9 cellular contexts compared by ENCODE assay signal in genomic region chr15:78988361-78988911, GRCh38. TPM values are rescaled to one million over a fixed set of nuclear protein-coding genes. Genes with fewer than 3 reads are reported as not detected.
DNase-seq lines count a peak whose midpoint lies in the region; ATAC-seq, FAIRE-seq and TF ChIP-seq lines count a peak whose summit lies in the region.
"Had no signal": no experiment of that assay in that cellular context is flagged by ENCODE, and none has a peak within 500 bp of the region (broad histone marks: within the 10 kb centered on the region; RNA-seq: fewer than 3 reads in every experiment).

No MANE protein-coding gene starts in this region.

- ATAC-seq in activated CD4-positive, alpha-beta T cell treated with anti-CD3 and anti-CD28 coated beads for 36 hours = peak; percentile 19
- peak; percentile 95 for ATAC-seq in HepG2
- no peak for ATAC-seq in CD4-positive, alpha-beta T cell (ENCODE audit: poor library complexity)

- H3K4me1 Mint-ChIP-seq in activated CD4-positive, alpha-beta T cell treated with anti-CD3 and anti-CD28 coated beads for 36 hours = no peaks in the 10 kb centered on the region
- H3K4me1 Mint-ChIP-seq in CD4-positive, alpha-beta T cell (ENCODE audit: low read depth) = no peaks in the 10 kb centered on the region

- WGBS in mammary epithelial cell (ENCODE audit: low coverage, missing lambda C conversion rate) = 0% methylated on average over 4 of the region's 7 CpGs
- 0% methylated on average over 7 of the region's 7 CpGs for whole genome bisulfite sequencing in HepG2 (ENCODE audit: low lambda C conversion rate)
- 14 to 39% methylated on average over 5 to 7 of the region's 7 CpGs for WGBS in tibial nerve, 2 donors

- H3K9me3 Mint-ChIP-seq in activated CD4-positive, alpha-beta T cell treated with anti-CD3 and anti-CD28 coated beads for 36 hours (ENCODE audit: low read depth) = no peaks in the 10 kb centered on the region
- no peaks in the 10 kb centered on the region for H3K9me3 Mint-ChIP-seq in CD4-positive, alpha-beta T cell

- H3K4me2 ChIP-seq in mammary epithelial cell (ENCODE audit: insufficient read depth, low read depth, low read length) (peak overlapping the region; percentile 11), HepG2 (ENCODE audit: low read depth, low read length) (peak overlapping the region; percentile 54)

- POLR2A ChIA-PET in activated CD4-positive, alpha-beta T cell treated with anti-CD3 and anti-CD28 coated beads for 36 hours (lab: Charles Lee) = no interaction called here
- POLR2A ChIA-PET in HepG2 (lab: Yijun Ruan, JAX) = interaction anchor here (0.7 to 2.5 kb wide), 13 partner anchors 9 to 116 kb away, joined by 3 to 27 read pairs (median 6); partner anchors contain the start of gene CTSH
- POLR2A ChIA-PET in CD4-positive, alpha-beta T cell (lab: Charles Lee) = no interaction called here

- H3K9me3 ChIP-seq in mammary epithelial cell (replicated peaks; ENCODE audit: insufficient read depth, low read length) (no peaks in the 10 kb centered on the region), HepG2 (ENCODE audit: low read length) (no peaks in the 10 kb centered on the region), tibial nerve (no peaks in the 10 kb centered on the region)
- H3K9me3 ChIP-seq in CD4-positive, alpha-beta T cell (ENCODE audit: control insufficient read depth, low read length) = no peaks in the 10 kb centered on the region

- TF ChIP-seq CTCF in mammary epithelial cell (conservative IDR thresholded peaks at IDR 0.05 in 1 of 2, IDR thresholded peaks at IDR 0.05 in 1 of 2; ENCODE audit: extremely low read depth in 1 of 2, insufficient read depth in 1 of 2, low read depth in 1 of 2, low read length in 2 of 2) (no peak), HepG2 (CRISPR knock-in tag; IDR thresholded peaks at IDR 0.05) (no peak), tibial nerve (IDR thresholded peaks at IDR 0.05) (no peak)
- no peak for TF ChIP-seq CTCF in CD4-positive, alpha-beta T cell (IDR thresholded peaks at IDR 0.05)

- peak; percentile 94 for FAIRE-seq in HepG2 (lab: Jason Lieb, UNC)

- no TSS peak for BruUV-seq in mammary epithelial cell (replicated peaks; lab: Mats Ljungman, UMichigan)
- BruUV-seq in HepG2 (replicated peaks; lab: Mats Ljungman, UMichigan) = no TSS peak

- peaks cover 4% of the 10 kb centered on the region for H3K27me3 Mint-ChIP-seq in activated CD4-positive, alpha-beta T cell treated with anti-CD3 and anti-CD28 coated beads for 36 hours
- peaks cover 10% of the 10 kb centered on the region for H3K27me3 Mint-ChIP-seq in CD4-positive, alpha-beta T cell

- CTCF ChIA-PET in activated CD4-positive, alpha-beta T cell treated with anti-CD3 and anti-CD28 coated beads for 36 hours (lab: Charles Lee) = no interaction called here
- CTCF ChIA-PET in mammary epithelial cell (lab: Charles Lee; ENCODE audit: low non-redundant PET) (interaction anchor here (0.6 kb wide), 1 partner anchor 82 kb away, joined by 3 read pairs; no protein-coding TSS in a partner anchor), HepG2 (lab: Yijun Ruan, JAX; ENCODE audit: low intra/inter-chr PET ratio, low total read pairs) (interaction anchor here (1.3 kb wide), 1 partner anchor 16 kb away, joined by 3 read pairs; no protein-coding TSS in a partner anchor)
- CTCF ChIA-PET in CD4-positive, alpha-beta T cell (lab: Charles Lee) = no interaction called here

- H4K20me1 ChIP-seq in mammary epithelial cell (ENCODE audit: insufficient read depth, low read length) (no peaks in the 10 kb centered on the region), HepG2 (ENCODE audit: insufficient read depth, low read length) (no peaks in the 10 kb centered on the region)

- peak in 1 of 2 experiments; percentile 69; a peak in 1 of 4 replicates for TF ChIP-seq POLR2A in HepG2 (IDR thresholded peaks at IDR 0.05; ENCODE audit: insufficient read depth in 1 of 2, low read depth in 2 of 2, low read length in 2 of 2)
- TF ChIP-seq POLR2A in tibial nerve (IDR thresholded peaks at IDR 0.05) = no peak
- no peak for TF ChIP-seq POLR2A in erythroblast (IDR thresholded peaks at IDR 0.05; ENCODE audit: low read length)

- H3K27ac ChIP-seq in mammary epithelial cell (ENCODE audit: insufficient read depth, low read depth, low read length) = peak overlapping the region; percentile 63
- H3K27ac ChIP-seq in HepG2 (ENCODE audit: extremely low read length, insufficient read depth, low read length) = peak overlapping the region; percentile 94
- peak overlapping the region in 3 of 4 donors; percentile 56 to 82 (median 75) for H3K27ac ChIP-seq in tibial nerve
- H3K27ac ChIP-seq in CD4-positive, alpha-beta T cell (ENCODE audit: low read depth, low read length) = no peak overlapping the region
- H3K27ac ChIP-seq: C4-2B had no signal

- H3K9ac ChIP-seq in mammary epithelial cell (ENCODE audit: insufficient read depth, low read length) = peak overlapping the region; percentile 33
- H3K9ac ChIP-seq in HepG2 (ENCODE audit: insufficient read depth, low read depth, low read length) = peak overlapping the region; percentile 68

- intact Hi-C loops in activated CD4-positive, alpha-beta T cell treated with anti-CD3 and anti-CD28 coated beads for 36 hours (cut with DNase I, micrococcal nuclease) = no loop called here
- intact Hi-C loops in mammary epithelial cell (cut with micrococcal nuclease) (no loop called here), HepG2 (cut with micrococcal nuclease; ENCODE audit: unreplicated experiment) (no loop called here)
- intact Hi-C loops in CD4-positive, alpha-beta T cell (cut with DNase I, micrococcal nuclease) = no loop called here

- H3K4me1 ChIP-seq in mammary epithelial cell (ENCODE audit: insufficient read depth, low read length) = peaks cover 24% of the 10 kb centered on the region
- H3K4me1 ChIP-seq in HepG2 (ENCODE audit: insufficient read depth, low read length) = peaks cover 90% of the 10 kb centered on the region
- H3K4me1 ChIP-seq in tibial nerve = peaks cover 0 to 20% (median 9%) of the 10 kb centered on the region in 4 donors

- TF ChIP-seq EP300 in HepG2 (IDR thresholded peaks at IDR 0.05; ENCODE audit: low read depth in 2 of 2, low read length in 2 of 2) = peak; percentile 46 to 88; a peak in 3 of 4 replicates
- TF ChIP-seq EP300 in HepG2 (CRISPR knock-in tag; IDR thresholded peaks at IDR 0.05; ENCODE audit: borderline replicate concordance) = peak; percentile 75
- peak; percentile 82 to 93 for TF ChIP-seq EP300 in tibial nerve (IDR thresholded peaks at IDR 0.05)

- DNase-seq in activated CD4-positive, alpha-beta T cell treated with anti-CD3 and anti-CD28 coated beads for 36 hours = no peak
- DNase-seq in activated CD4-positive, alpha-beta T cell treated with anti-CD3 and anti-CD28 coated beads, Interleukin-2, amount 50 U/mL, for 1 hour = no peak
- DNase-seq in LoVo (ENCODE audit: low spot score) (peak; percentile 94), mammary epithelial cell (peak; percentile 99), HepG2 (ENCODE audit: low spot score) (peak; percentile 97), tibial nerve (ENCODE audit: low spot score in 2 of 2) (peak; percentile 58 to 79), erythroblast (lab: John Stamatoyannopoulos, UW) (no peak)
- no peak for DNase-seq in CD4-positive, alpha-beta T cell

- dilution Hi-C loops in mammary epithelial cell (cut with HindIII; ENCODE audit: low sequenced_read_pairs) = no loop called here

- in situ Hi-C loops in mammary epithelial cell (cut with MboI; ENCODE audit: low sequenced_read_pairs in 2 of 2) (loop anchor here in 1 of 2 donors (5.0 kb wide), 1 partner anchor 76 kb away; no protein-coding TSS in a partner anchor), HepG2 (cut with HindIII; ENCODE audit: extremely low pct_ligation_motif_present, low pct_unique_long_range_greater_than_20kb) (no loop called here)

- H2AFZ ChIP-seq in mammary epithelial cell (ENCODE audit: low read depth, low read length) = peak overlapping the region; percentile 58
- H2AFZ ChIP-seq in HepG2 (ENCODE audit: low read length) = no peak overlapping the region

- H3K79me2 ChIP-seq in mammary epithelial cell (ENCODE audit: insufficient read depth, low read length) (no peaks in the 10 kb centered on the region), HepG2 (ENCODE audit: insufficient read depth, low read length) (no peaks in the 10 kb centered on the region)

- H3K4me3 ChIP-seq in mammary epithelial cell (replicated peaks in 1 of 3; ENCODE audit: insufficient read depth in 1 of 3, low read depth in 2 of 3, low read length in 3 of 3) (no peak overlapping the region), HepG2 (replicated peaks in 1 of 3; ENCODE audit: insufficient read depth in 1 of 3, low read depth in 2 of 3, low read length in 3 of 3) (no peak overlapping the region), tibial nerve (no peak overlapping the region)

- H3K27ac Mint-ChIP-seq in activated CD4-positive, alpha-beta T cell treated with anti-CD3 and anti-CD28 coated beads for 36 hours = no peak overlapping the region
- H3K27ac Mint-ChIP-seq in CD4-positive, alpha-beta T cell = no peak overlapping the region

- H3K27me3 ChIP-seq in mammary epithelial cell (ENCODE audit: insufficient read depth, low read length) = no peaks in the 10 kb centered on the region
- no peaks in the 10 kb centered on the region for H3K27me3 ChIP-seq in HepG2 (ENCODE audit: control insufficient read depth in 1 of 2, insufficient read depth in 2 of 2, low read length in 2 of 2)
- no peaks in the 10 kb centered on the region for H3K27me3 ChIP-seq in tibial nerve
- no peaks in the 10 kb centered on the region for H3K27me3 ChIP-seq in CD4-positive, alpha-beta T cell (ENCODE audit: control insufficient read depth, insufficient read depth, low read length)

- TF ChIP-seq RAD21 in HepG2 (CRISPR knock-in tag; IDR thresholded peaks at IDR 0.05) = peak; percentile 21; the same call in 1 of the 2 replicates

- H3K36me3 ChIP-seq in mammary epithelial cell (ENCODE audit: insufficient read depth, low read length) = no peaks in the 10 kb centered on the region
- no peaks in the 10 kb centered on the region for H3K36me3 ChIP-seq in HepG2 (replicated peaks in 1 of 2; ENCODE audit: control insufficient read depth in 1 of 2, insufficient read depth in 2 of 2, low read length in 2 of 2)
- peaks cover 0 to 10% (median 0%) of the 10 kb centered on the region in 3 donors for H3K36me3 ChIP-seq in tibial nerve

- H3K4me3 Mint-ChIP-seq in activated CD4-positive, alpha-beta T cell treated with anti-CD3 and anti-CD28 coated beads for 36 hours = no peak overlapping the region
- H3K4me3 Mint-ChIP-seq in CD4-positive, alpha-beta T cell = no peak overlapping the region

- no peaks in the 10 kb centered on the region for H3K36me3 Mint-ChIP-seq in activated CD4-positive, alpha-beta T cell treated with anti-CD3 and anti-CD28 coated beads for 36 hours (ENCODE audit: low read depth)
- H3K36me3 Mint-ChIP-seq in CD4-positive, alpha-beta T cell (ENCODE audit: low read depth) = no peaks in the 10 kb centered on the region

RNA-seq across cellular contexts. Expression of gene CTSH, which starts 43.6 kb away (rescaled TPM):
- total RNA-seq in activated CD4-positive, alpha-beta T cell treated with anti-CD3 and anti-CD28 coated beads for 36 hours = 10 to 100 TPM; 11.2 to 15.1 TPM
- total RNA-seq in mammary epithelial cell (10 to 100 TPM; 22.6 to 74.2 TPM), HepG2 (2016; rRNA removed; fragmentation: Illumina TruSeq; extraction: Trizol) (145 and 265 TPM in 2 replicates), tibial nerve (100 to 1,000 TPM in 3 of 4 donors, 10 to 100 TPM in 1; 73.8 to 333 (median 239) TPM)
- polyA plus RNA-seq in mammary epithelial cell (33.6 TPM), HepG2 (2011; rRNA removed) (653 and 707 TPM in 2 replicates)
- polyA minus RNA-seq in mammary epithelial cell = 27.1 TPM
- 38.3 and 41.8 TPM in 2 replicates for total RNA-seq in HepG2 (2016; cell fraction: cytosol; rRNA removed; fragmentation: Illumina TruSeq; extraction: Trizol; ENCODE audit: low read depth)
- total RNA-seq in HepG2 (2016; cell fraction: insoluble cytoplasmic fraction; rRNA removed; fragmentation: Illumina TruSeq; extraction: Trizol) = 147 and 263 TPM in 2 replicates
- total RNA-seq in HepG2 (2016; cell fraction: membrane; rRNA removed; fragmentation: Illumina TruSeq; extraction: Trizol) = 76.7 and 76.8 TPM in 2 replicates
- total RNA-seq in HepG2 (2016; cell fraction: nucleus; rRNA removed; fragmentation: Illumina TruSeq; extraction: Trizol) = 192 and 212 TPM in 2 replicates
- polyA plus RNA-seq in HepG2 (2011; cell fraction: cytosol; rRNA removed) = 619 and 690 TPM in 2 replicates
- polyA plus RNA-seq in HepG2 (2011; cell fraction: nucleus; rRNA removed) = 438 and 468 TPM in 2 replicates
- 370 and 429 TPM in 2 replicates for polyA plus RNA-seq in HepG2 (2012)
- 85.5 and 99.3 TPM in 2 replicates for polyA plus RNA-seq in HepG2 (2016; cell fraction: cytosol; fragmentation: Illumina TruSeq; extraction: Trizol; ENCODE audit: low read depth)
- 143 and 146 TPM in 2 replicates for polyA plus RNA-seq in HepG2 (2016; cell fraction: insoluble cytoplasmic fraction; fragmentation: Illumina TruSeq; extraction: Trizol; ENCODE audit: low read depth)
- 90.8 and 95.9 TPM in 2 replicates for polyA plus RNA-seq in HepG2 (2016; cell fraction: membrane; fragmentation: Illumina TruSeq; extraction: Trizol; ENCODE audit: low read depth)
- polyA plus RNA-seq in HepG2 (2016; cell fraction: nucleus; fragmentation: Illumina TruSeq; extraction: Trizol; ENCODE audit: insufficient read depth, low read depth) = 337 and 346 TPM in 2 replicates
- 0.44 and 261 TPM in 2 replicates for polyA minus RNA-seq in HepG2 (2011; rRNA and poly(A)+ RNA removed; ENCODE audit: low replicate concordance)
- polyA minus RNA-seq in HepG2 (2011; cell fraction: cytosol; rRNA and poly(A)+ RNA removed) = 172 and 190 TPM in 2 replicates
- polyA minus RNA-seq in HepG2 (2011; cell fraction: nucleus; rRNA and poly(A)+ RNA removed) = 126 and 165 TPM in 2 replicates
- total RNA-seq in CD4-positive, alpha-beta T cell = 10 to 100 TPM; 11.1 to 11.4 TPM

Comparison
In these comparisons a context has a peak if more than half of its experiments do, and no peak if none do; other contexts are left out.
1. DNase-seq: peak in LoVo (single experiment), mammary epithelial cell (single experiment), HepG2 (single experiment) and tibial nerve (2 of 2); none in activated CD4-positive, alpha-beta T cell treated with anti-CD3 and anti-CD28 coated beads for 36 hours (single experiment), activated CD4-positive, alpha-beta T cell treated with anti-CD3 and anti-CD28 coated beads, Interleukin-2, amount 50 U/mL, for 1 hour (single experiment), CD4-positive, alpha-beta T cell (0 of 10) and erythroblast (0 of 2).
2. CTCF ChIA-PET loops: an anchor here in mammary epithelial cell (0.6 kb wide) and HepG2 (1.3 kb wide); none called in activated CD4-positive, alpha-beta T cell treated with anti-CD3 and anti-CD28 coated beads for 36 hours and CD4-positive, alpha-beta T cell.